Comparison of ENCODE assay signal across 11 cellular contexts in the genomic region with DNA sequence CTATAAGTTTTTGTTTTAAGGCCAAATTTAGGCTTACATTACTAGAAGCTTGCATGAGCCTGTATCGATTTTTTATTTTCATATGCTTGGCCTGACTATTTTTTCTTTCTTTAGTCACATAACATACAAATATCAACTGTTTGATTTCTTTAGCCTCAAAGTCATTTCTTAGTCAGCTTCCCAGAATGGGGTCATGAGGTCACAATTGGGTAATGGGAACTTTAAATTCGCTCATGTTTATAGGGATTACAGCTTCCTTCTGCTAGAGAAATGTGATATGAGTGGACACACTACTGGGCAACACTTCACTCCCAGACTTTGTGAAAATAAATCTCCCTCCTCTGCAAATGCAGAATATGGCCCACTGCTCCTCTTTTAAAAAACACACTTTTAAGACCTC. TPM values are rescaled to one million over a fixed set of nuclear protein-coding genes. Genes with fewer than 3 reads are reported as not detected.
DNase-seq lines count a peak whose midpoint lies in the region; ATAC-seq, FAIRE-seq and TF ChIP-seq lines count a peak whose summit lies in the region.
"Had no signal": no experiment of that assay in that cellular context is flagged by ENCODE, and none has a peak within 500 bp of the region (broad histone marks: within the 10 kb centered on the region; RNA-seq: fewer than 3 reads in every experiment).

No MANE protein-coding gene starts in this region.

- H3K9me3 Mint-ChIP-seq in activated T-helper 1 cell treated with anti-CD3 and anti-CD28 coated beads, Interleukin-12 subunit alpha, Interleukin-12 subunit beta, Interleukin-2, Interleukin-4 antibody, amounts not matched to agents 30 ng/mL and 10 ng/mL and 1 ng/mL, durations not matched to agents 14 hours and 24 hours and 36 hours: no peaks in the 10 kb centered on the region
- no peaks in the 10 kb centered on the region for H3K9me3 Mint-ChIP-seq in mesothelial cell of epicardium
- H3K9me3 Mint-ChIP-seq: GM23338 had no signal

- H3K4me3 Mint-ChIP-seq in activated T-helper 1 cell treated with anti-CD3 and anti-CD28 coated beads, Interleukin-12 subunit alpha, Interleukin-12 subunit beta, Interleukin-2, Interleukin-4 antibody, amounts not matched to agents 30 ng/mL and 10 ng/mL and 1 ng/mL, durations not matched to agents 14 hours and 24 hours and 36 hours: peak overlapping the region; percentile 32
- H3K4me3 Mint-ChIP-seq in mesothelial cell of epicardium: no peak overlapping the region
- H3K4me3 Mint-ChIP-seq: GM23338 had no signal

- intact Hi-C loops in activated T-helper 1 cell treated with anti-CD3 and anti-CD28 coated beads, Interleukin-12 subunit alpha, Interleukin-12 subunit beta, Interleukin-2, Interleukin-4 antibody, amounts not matched to agents 30 ng/mL and 10 ng/mL and 1 ng/mL, durations not matched to agents 14 hours and 24 hours and 36 hours (cut with micrococcal nuclease): loop anchor here (2.0 kb wide), 1 partner anchor 20 kb away; no protein-coding TSS in a partner anchor
- intact Hi-C loops in lower lobe of right lung (cut with DNase I): no loop called here

- H3K36me3 Mint-ChIP-seq in activated T-helper 1 cell treated with anti-CD3 and anti-CD28 coated beads, Interleukin-12 subunit alpha, Interleukin-12 subunit beta, Interleukin-2, Interleukin-4 antibody, amounts not matched to agents 30 ng/mL and 10 ng/mL and 1 ng/mL, durations not matched to agents 14 hours and 24 hours and 36 hours (ENCODE audit: low read depth): peaks cover 9% of the 10 kb centered on the region
- no peaks in the 10 kb centered on the region for H3K36me3 Mint-ChIP-seq in mesothelial cell of epicardium

- H3K4me1 Mint-ChIP-seq in activated T-helper 1 cell treated with anti-CD3 and anti-CD28 coated beads, Interleukin-12 subunit alpha, Interleukin-12 subunit beta, Interleukin-2, Interleukin-4 antibody, amounts not matched to agents 30 ng/mL and 10 ng/mL and 1 ng/mL, durations not matched to agents 14 hours and 24 hours and 36 hours (ENCODE audit: low read depth): peaks cover 71% of the 10 kb centered on the region
- peaks cover 6% of the 10 kb centered on the region for H3K4me1 Mint-ChIP-seq in mesothelial cell of epicardium

- TF ChIP-seq POLR2A in GM12891 (IDR thresholded peaks at IDR 0.05; ENCODE audit: low read depth, low read length): no peak

- DNase-seq in GM12891 (ENCODE audit: insufficient read length, low spot score) (no peak), lower lobe of right lung (no peak), G401 (ENCODE audit: low spot score) (no peak), middle frontal gyrus (ENCODE audit: extremely low spot score, low spot score) (no peak), mesothelial cell of epicardium (ENCODE audit: low spot score in 2 of 2, unreplicated experiment in 2 of 2) (no peak)
- no peak for DNase-seq in activated T-helper 1 cell treated with anti-CD3 and anti-CD28 coated beads, Interleukin-12 subunit alpha, Interleukin-12 subunit beta, Interleukin-2, Interleukin-4 antibody, amounts not matched to agents 30 ng/mL and 10 ng/mL and 1 ng/mL, durations not matched to agents 14 hours and 24 hours and 36 hours (ENCODE audit: low spot score)
- DNase-seq: central memory CD4-positive, alpha-beta T cell; occipital lobe had no signal

- H3K27ac ChIP-seq in lower lobe of right lung: peak overlapping the region; percentile 52

- in situ Hi-C loops in G401 (cut with HindIII; ENCODE audit: low sequenced_read_pairs): no loop called here

- ATAC-seq in HG03045 (IDR thresholded peaks at IDR 0.05; ENCODE audit: unreplicated experiment) (peak; percentile 7), lower lobe of right lung (peak in 1 of 2 donors; percentile 39), GM18870 (IDR thresholded peaks at IDR 0.05; ENCODE audit: unreplicated experiment) (no peak)
- ATAC-seq: GM23338 had no signal

- H3K27me3 ChIP-seq in lower lobe of right lung (ENCODE audit: low read depth): no peaks in the 10 kb centered on the region

- peaks cover 46% of the 10 kb centered on the region for H3K4me1 ChIP-seq in lower lobe of right lung

- peak overlapping the region; percentile 18 for H3K27ac Mint-ChIP-seq in activated T-helper 1 cell treated with anti-CD3 and anti-CD28 coated beads, Interleukin-12 subunit alpha, Interleukin-12 subunit beta, Interleukin-2, Interleukin-4 antibody, amounts not matched to agents 30 ng/mL and 10 ng/mL and 1 ng/mL, durations not matched to agents 14 hours and 24 hours and 36 hours
- H3K27ac Mint-ChIP-seq in mesothelial cell of epicardium: no peak overlapping the region
- H3K27ac Mint-ChIP-seq: GM23338 had no signal

- TF ChIP-seq CTCF in lower lobe of right lung (IDR thresholded peaks at IDR 0.05) (no peak), mesothelial cell of epicardium (IDR thresholded peaks at IDR 0.05; ENCODE audit: unreplicated experiment) (no peak)

- peak; percentile 31 for FAIRE-seq in GM12891 (lab: Jason Lieb, UNC)

- no peaks in the 10 kb centered on the region for H3K9me3 ChIP-seq in lower lobe of right lung

- no peak overlapping the region for H3K4me3 ChIP-seq in lower lobe of right lung
- H3K4me3 ChIP-seq: GM23338 had no signal

- no peaks in the 10 kb centered on the region for H3K27me3 Mint-ChIP-seq in activated T-helper 1 cell treated with anti-CD3 and anti-CD28 coated beads, Interleukin-12 subunit alpha, Interleukin-12 subunit beta, Interleukin-2, Interleukin-4 antibody, amounts not matched to agents 30 ng/mL and 10 ng/mL and 1 ng/mL, durations not matched to agents 14 hours and 24 hours and 36 hours (ENCODE audit: insufficient read depth)
- no peaks in the 10 kb centered on the region for H3K27me3 Mint-ChIP-seq in mesothelial cell of epicardium (ENCODE audit: low read depth)

- no peaks in the 10 kb centered on the region for H3K36me3 ChIP-seq in lower lobe of right lung

TF ChIP-seq in GM12891, 5 proteins besides CTCF, POLR2A, EP300 and RAD21:
- TF ChIP-seq PAX5 (IDR thresholded peaks at IDR 0.05; ENCODE audit: insufficient read depth, low read length, severe bottlenecking) (no peak), SPI1 (IDR thresholded peaks at IDR 0.05; ENCODE audit: low read depth, low read length) (no peak)

RNA-seq across cellular contexts. Expression of a gene that starts 9.1 kb away (rescaled TPM):
- polyA plus RNA-seq in GM12891 (2012; ENCODE audit: low read depth, missing spikeins): 23.8 TPM
- total RNA-seq in activated T-helper 1 cell treated with anti-CD3 and anti-CD28 coated beads, Interleukin-12 subunit alpha, Interleukin-12 subunit beta, Interleukin-2, Interleukin-4 antibody, amounts not matched to agents 30 ng/mL and 10 ng/mL and 1 ng/mL, durations not matched to agents 14 hours and 24 hours and 36 hours: 20.8 and 21.9 TPM in 2 replicates
- 58.0 TPM for total RNA-seq in lower lobe of right lung
- 26.5 and 33.1 TPM in 2 replicates for total RNA-seq in G401 (2014; rRNA removed; shearing (Covaris generic))
- 25.6 to 28.5 TPM (median 27.2 TPM) in 3 replicates for total RNA-seq in mesothelial cell of epicardium
